In the genomic region with DNA sequence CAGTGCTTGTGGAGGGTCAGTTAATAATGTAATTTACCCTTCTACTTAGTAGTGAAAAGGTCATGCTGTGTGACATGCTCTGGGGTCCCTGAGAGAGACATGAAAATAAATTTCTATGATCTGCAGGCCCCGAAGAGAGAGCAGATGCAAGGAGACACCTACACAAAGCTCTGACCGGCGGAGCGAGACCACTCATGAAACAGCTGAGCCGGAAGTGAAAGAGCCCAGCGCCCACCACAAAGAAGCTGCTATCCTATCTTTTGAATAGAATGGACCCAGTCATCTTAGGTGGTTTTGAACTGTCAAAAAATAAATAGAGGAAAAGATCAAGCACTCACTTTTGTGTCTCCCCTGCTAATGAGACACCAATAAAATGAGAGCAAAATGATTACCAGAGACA, we compare ENCODE assay signal across 10 cellular contexts.
DNase-seq lines count a peak whose midpoint lies in the region; ATAC-seq and TF ChIP-seq lines count a peak whose summit lies in the region.
"Had no signal": no experiment of that assay in that cellular context is flagged by ENCODE, and none has a peak within 500 bp of the region (broad histone marks: within the 10 kb centered on the region; RNA-seq: fewer than 3 reads in every experiment).

No MANE protein-coding gene starts in this region.

- in situ Hi-C loops in GM23248 (cut with MboI), result no loop called here

- H3K4me2 ChIP-seq in OCI-LY7 (ENCODE audit: low read length), result peak overlapping the region; percentile 89
- no peak overlapping the region for H3K4me2 ChIP-seq in GM23248 (ENCODE audit: unreplicated experiment)

- H3K9me2 ChIP-seq in OCI-LY7 (ENCODE audit: insufficient read depth, low read length) (no peaks in the 10 kb centered on the region), GM23248 (ENCODE audit: insufficient read depth) (no peaks in the 10 kb centered on the region)

- DNase-seq in OCI-LY7 (ENCODE audit: low spot score) (peak; percentile 97), dedifferentiated amniotic fluid mesenchymal stem cell (ENCODE audit: extremely low spot score) (no peak), colonic mucosa (no peak), GM23248 (no peak), medulla oblongata (ENCODE audit: extremely low spot score) (no peak)

- H4K20me1 ChIP-seq in OCI-LY7 (ENCODE audit: insufficient read depth, low read length) (no peaks in the 10 kb centered on the region), GM23248 (ENCODE audit: insufficient read depth) (no peaks in the 10 kb centered on the region)

- no peaks in the 10 kb centered on the region for H3K79me2 ChIP-seq in OCI-LY7 (ENCODE audit: insufficient read depth, low read depth, low read length)
- H3K79me2 ChIP-seq in GM23248 (ENCODE audit: insufficient read depth), result no peaks in the 10 kb centered on the region

- H2AFZ ChIP-seq in OCI-LY7 (ENCODE audit: low read length) (peak overlapping the region; percentile 81), GM23248 (no peak overlapping the region)

- intact Hi-C loops in OCI-LY7 (cut with micrococcal nuclease; ENCODE audit: unreplicated experiment) (loop anchor here (2.0 to 10.0 kb wide), 5 partner anchors 48 to 766 kb away; partner anchors contain the start of genes ICE1 and MED10), colonic mucosa (cut with DNase I) (no loop called here)

- no peak overlapping the region for H3K9ac ChIP-seq in colonic mucosa (ENCODE audit: low read depth in 2 of 2, low read length in 2 of 2)
- no peak overlapping the region for H3K9ac ChIP-seq in GM23248

- H3K4me3 ChIP-seq in OCI-LY7 (ENCODE audit: low read depth, low read length, poor library complexity, severe bottlenecking) (peak overlapping the region; percentile 56), colonic mucosa (no peak overlapping the region), GM23248 (no peak overlapping the region)

- H3K36me3 ChIP-seq in OCI-LY7 (ENCODE audit: insufficient read depth, low read length) (no peaks in the 10 kb centered on the region), colonic mucosa (no peaks in the 10 kb centered on the region), GM23248 (ENCODE audit: low read depth) (no peaks in the 10 kb centered on the region)

- ATAC-seq in GM18867 (IDR thresholded peaks at IDR 0.05; ENCODE audit: unreplicated experiment) (peak; percentile 97), GM21526 (IDR thresholded peaks at IDR 0.05; ENCODE audit: low FRiP score, unreplicated experiment) (peak; percentile 97), HG03139 (IDR thresholded peaks at IDR 0.05; ENCODE audit: unreplicated experiment) (peak; percentile 96)
- ATAC-seq: activated CD4-positive, CD25-positive, alpha-beta regulatory T cell treated with anti-CD3 and anti-CD28 coated beads, Interleukin-2, amount 50 U/mL, for 24 hours had no signal

- WGBS in GM23248 (ENCODE audit: low coverage in 1 of 2, low lambda C conversion rate in 2 of 2, missing lambda C conversion rate in 2 of 2), 2 experiments, result 43 to 54% methylated on average over 6 of the region's 6 CpGs

- no TSS peak for BruUV-seq in OCI-LY7 (replicated peaks; lab: Mats Ljungman, UMichigan)

- H3K27ac ChIP-seq in OCI-LY7 (ENCODE audit: low read depth, low read length, poor library complexity, severe bottlenecking) (peak overlapping the region; percentile 98), colonic mucosa (no peak overlapping the region), GM23248 (no peak overlapping the region)
- H3K27ac ChIP-seq: epithelial cell of prostate had no signal

- H3K27me3 ChIP-seq in colonic mucosa, result no peaks in the 10 kb centered on the region
- H3K27me3 ChIP-seq in GM23248 (replicated peaks; ENCODE audit: insufficient read depth), result no peaks in the 10 kb centered on the region

- POLR2A ChIA-PET in OCI-LY7 (lab: Charles Lee), result interaction anchor here (0.7 to 1.6 kb wide), 5 partner anchors 12 to 319 kb away, joined by 3 to 5 read pairs (median 4); no protein-coding TSS in a partner anchor

- CTCF ChIA-PET in OCI-LY7 (lab: Charles Lee; ENCODE audit: unreplicated experiment), result no interaction called here

- no peaks in the 10 kb centered on the region for H3F3A ChIP-seq in GM23248 (ENCODE audit: insufficient read depth)

- TF ChIP-seq CTCF in OCI-LY7 (conservative IDR thresholded peaks at IDR 0.05; ENCODE audit: low read length) (no peak), colonic mucosa (IDR thresholded peaks at IDR 0.05) (no peak)

- H3K9me3 ChIP-seq in OCI-LY7 (ENCODE audit: low read length) (no peaks in the 10 kb centered on the region), colonic mucosa (no peaks in the 10 kb centered on the region), GM23248 (ENCODE audit: low read depth) (no peaks in the 10 kb centered on the region)

- peaks cover 71% of the 10 kb centered on the region for H3K4me1 ChIP-seq in OCI-LY7 (ENCODE audit: insufficient read depth, low read length, poor library complexity, severe bottlenecking)
- no peaks in the 10 kb centered on the region for H3K4me1 ChIP-seq in colonic mucosa
- H3K4me1 ChIP-seq in GM23248 (ENCODE audit: insufficient read depth), result no peaks in the 10 kb centered on the region
